ENCODE assay signal across 8 cellular contexts in the genomic region with DNA sequence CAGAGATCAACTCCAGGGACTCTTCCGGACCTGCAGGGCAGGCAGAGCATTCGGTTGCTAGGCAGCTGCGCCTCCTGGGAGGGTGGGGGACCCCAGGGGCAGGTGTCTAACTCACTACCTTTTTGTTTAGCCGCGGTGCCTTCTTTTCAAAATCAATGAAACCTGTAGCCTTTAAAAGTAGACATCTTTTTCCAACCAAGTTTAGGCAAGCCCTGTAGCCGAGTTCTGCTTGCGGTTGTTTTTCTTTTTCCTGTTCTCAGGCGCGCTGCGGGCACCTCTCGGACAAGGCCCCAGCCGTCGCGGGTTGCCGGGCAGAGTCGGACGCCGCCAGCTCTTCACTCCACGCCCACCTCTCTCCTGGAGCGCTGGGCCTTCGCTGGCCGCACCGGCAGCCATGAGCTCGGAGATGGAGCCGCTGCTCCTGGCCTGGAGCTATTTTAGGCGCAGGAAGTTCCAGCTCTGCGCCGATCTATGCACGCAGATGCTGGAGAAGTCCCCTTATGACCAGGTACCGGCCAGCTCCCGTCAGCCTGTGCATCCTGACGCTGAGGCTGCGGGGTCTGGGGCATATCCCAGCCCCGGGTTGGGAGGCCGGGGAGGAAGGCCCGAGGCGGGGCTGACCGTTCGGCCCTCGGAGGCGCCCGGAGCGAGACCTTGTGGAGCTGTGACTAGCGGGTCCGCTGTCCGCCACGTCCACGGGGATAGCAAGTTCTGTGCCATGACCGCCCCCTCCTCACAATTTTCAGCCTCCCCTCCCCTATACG. TPM values are rescaled to one million over a fixed set of nuclear protein-coding genes. Genes with fewer than 3 reads are reported as not detected.
DNase-seq lines count a peak whose midpoint lies in the region; TF ChIP-seq lines count a peak whose summit lies in the region.

A gene (plus strand): TSS at position 338 of the 764 bp plus-strand sequence. CDS start 57 bp downstream, at position 395.

- no peak for TF ChIP-seq CTCF in GM20000 (IDR thresholded peaks at IDR 0.05; ENCODE audit: extremely low read depth, missing control alignments)

- H3K4me1 ChIP-seq in effector memory CD4-positive, alpha-beta T cell (ENCODE audit: control insufficient read depth, insufficient read depth, low read length, poor library complexity, severe bottlenecking), result peaks cover 10% of the 10 kb centered on the region

- no peaks in the 10 kb centered on the region for H3K27me3 ChIP-seq in effector memory CD4-positive, alpha-beta T cell (replicated peaks; ENCODE audit: control insufficient read depth, insufficient read depth, low read length, poor library complexity, severe bottlenecking)

- no peaks in the 10 kb centered on the region for H3K36me3 ChIP-seq in effector memory CD4-positive, alpha-beta T cell (ENCODE audit: control insufficient read depth, insufficient read depth, low read length)

- H3K27ac ChIP-seq in effector memory CD4-positive, alpha-beta T cell (ENCODE audit: insufficient read depth, low read length, poor library complexity, severe bottlenecking), result peak within 1 kb of the TSS; percentile 84

- H3K4me3 ChIP-seq in effector memory CD4-positive, alpha-beta T cell (ENCODE audit: insufficient read depth, low read depth, low read length, poor library complexity, severe bottlenecking), result peak within 1 kb of the TSS; percentile 66

- no peaks in the 10 kb centered on the region for H3K9me3 ChIP-seq in effector memory CD4-positive, alpha-beta T cell (ENCODE audit: control insufficient read depth, low read length)

- DNase-seq in COLO668 (lab: John Stamatoyannopoulos, UW; ENCODE audit: unreplicated experiment), result peak; percentile 93
- peak; percentile 87 for DNase-seq in GM20000 (ENCODE audit: low spot score)
- peak; percentile 75 for DNase-seq in HT-29 (ENCODE audit: low spot score)
- peak; percentile 57 for DNase-seq in NK-92 treated with Interleukin-12 subunit alpha and Interleukin-12 subunit beta, amount 100 ng/mL, for 24 hours (lab: John Stamatoyannopoulos, UW)
- DNase-seq in activated CD8-positive, alpha-beta memory T cell treated with anti-CD3 and anti-CD28 coated beads for 4 hours (ENCODE audit: low read depth in 2 of 2), result peak; percentile 60 to 74
- peak; percentile 64 to 73 (median 70) for DNase-seq in effector memory CD4-positive, alpha-beta T cell
- peak; percentile 93 to 95 for DNase-seq in lung microvascular endothelial cell (ENCODE audit: low read depth in 2 of 2)
- DNase-seq in stimulated activated CD4-positive, alpha-beta T cell treated with anti-CD3 and anti-CD28 coated beads, TNF-alpha, amount 100 ng/mL, for 4 hours (ENCODE audit: low read depth in 3 of 3), result peak; percentile 60 to 71 (median 67)

RNA-seq across cellular contexts. Expression of the gene that starts here (rescaled TPM):
- total RNA-seq in HT-29 (2014; rRNA removed; shearing (Covaris generic)), result 7.7 and 7.8 TPM in 2 replicates
- 5.0 and 7.2 TPM in 2 replicates for total RNA-seq in lung microvascular endothelial cell

Comparison
In these comparisons a context has a peak if more than half of its experiments do, and no peak if none do; other contexts are left out.
1. Peak in every context shown above with its lines: DNase-seq, H3K4me3 ChIP-seq and H3K27ac ChIP-seq.